ENCODE assay signal across 1 cellular context in genomic region chr1:234610582-234611152, GRCh38.
A peak's percentile ranks its signal among the peaks of the same experiment; 100 is the strongest.
TF ChIP-seq lines count a peak whose summit lies in the region.

No MANE protein-coding gene starts in this region.

TF ChIP-seq in HepG2, 621 proteins besides CTCF, POLR2A, EP300 and RAD21 (continued from another document and continues in another):
- TF ChIP-seq ZNF691 (CRISPR knock-in tag; IDR thresholded peaks at IDR 0.05; ENCODE audit: borderline replicate concordance, low read depth) (peak; percentile 67; the same call in 1 of the 2 replicates), ZBTB1 (CRISPR knock-in tag; IDR thresholded peaks at IDR 0.05; ENCODE audit: borderline replicate concordance) (no peak), HIVEP1 (CRISPR knock-in tag; IDR thresholded peaks at IDR 0.05) (peak; percentile 65), GMEB1 (CRISPR knock-in tag; IDR thresholded peaks at IDR 0.05; ENCODE audit: borderline replicate concordance) (peak; percentile 71), POLR2G (IDR thresholded peaks at IDR 0.05; ENCODE audit: low read depth, low read length) (peak; percentile 66), ZNF142 (CRISPR knock-in tag; IDR thresholded peaks at IDR 0.05) (peak; percentile 20), ZNF280D (CRISPR knock-in tag; IDR thresholded peaks at IDR 0.05) (peak; percentile 43; the same call in 1 of the 2 replicates), ZBTB14 (CRISPR knock-in tag; IDR thresholded peaks at IDR 0.05) (peak; percentile 67; the same call in 1 of the 2 replicates), LBX2 (CRISPR knock-in tag; IDR thresholded peaks at IDR 0.05; ENCODE audit: borderline replicate concordance) (0 out of 2 replicates have a peak, but pooled peaks have one; percentile 41), MYNN (CRISPR knock-in tag; IDR thresholded peaks at IDR 0.05; ENCODE audit: low read depth) (no peak), CSRNP1 (CRISPR knock-in tag; IDR thresholded peaks at IDR 0.05) (peak; percentile 83; the same call in 1 of the 2 replicates), ZNF501 (CRISPR knock-in tag; IDR thresholded peaks at IDR 0.05) (no peak), SMARCC2 (IDR thresholded peaks at IDR 0.05) (no peak), TAF15 (IDR thresholded peaks at IDR 0.05; ENCODE audit: low read depth, low read length, poor library complexity, severe bottlenecking) (peak; percentile 85), RORA (CRISPR knock-in tag; IDR thresholded peaks at IDR 0.05) (no peak), ZSCAN5A (CRISPR knock-in tag; IDR thresholded peaks at IDR 0.05; ENCODE audit: borderline replicate concordance) (peak; percentile 69; the same call in 1 of the 2 replicates), ZFP90 (CRISPR knock-in tag; IDR thresholded peaks at IDR 0.05; ENCODE audit: borderline replicate concordance) (peak; percentile 39; the same call in 1 of the 2 replicates), ZFP82 (CRISPR knock-in tag; IDR thresholded peaks at IDR 0.05; ENCODE audit: borderline replicate concordance) (peak; percentile 24; the same call in 1 of the 2 replicates), MYPOP (CRISPR knock-in tag; IDR thresholded peaks at IDR 0.05) (peak; percentile 78), DMAP1 (CRISPR knock-in tag; IDR thresholded peaks at IDR 0.05) (no peak; the same call in 1 of the 2 replicates), ZNF484 (CRISPR knock-in tag; IDR thresholded peaks at IDR 0.05; ENCODE audit: borderline replicate concordance, low read depth) (0 out of 2 replicates have a peak, but pooled peaks have one; percentile 58), ZBTB25 (CRISPR knock-in tag; IDR thresholded peaks at IDR 0.05) (no peak), E2F1 (CRISPR knock-in tag; IDR thresholded peaks at IDR 0.05) (0 out of 2 replicates have a peak, but pooled peaks have one; percentile 12), TFDP2 (CRISPR knock-in tag; IDR thresholded peaks at IDR 0.05) (peak; percentile 56), MED1 (CRISPR knock-in tag; IDR thresholded peaks at IDR 0.05) (peak; percentile 89), ISL2 (CRISPR knock-in tag; IDR thresholded peaks at IDR 0.05) (peak; percentile 57; the same call in 1 of the 2 replicates), ZNF772 (CRISPR knock-in tag; IDR thresholded peaks at IDR 0.05) (0 out of 2 replicates have a peak, but pooled peaks have one; percentile 52), ZNF607 (CRISPR knock-in tag; IDR thresholded peaks at IDR 0.05; ENCODE audit: borderline replicate concordance) (peak; percentile 72; the same call in 1 of the 2 replicates)
